In genomic region chr9:93010056-93010455, GRCh38 we compare ENCODE assay signal across 1 cellular context.
TF ChIP-seq lines count a peak whose summit lies in the region.

No MANE protein-coding gene starts in this region.

TF ChIP-seq in GM23338, 12 proteins besides CTCF, POLR2A, EP300 and RAD21 (continued from another document):
- TF ChIP-seq ZNF462 (CRISPR knock-in tag; IDR thresholded peaks at IDR 0.05): no peak
TF ChIP-seq in GM23338: peak in this region for 0.
